1 cellular context compared by ENCODE assay signal in the genomic region with DNA sequence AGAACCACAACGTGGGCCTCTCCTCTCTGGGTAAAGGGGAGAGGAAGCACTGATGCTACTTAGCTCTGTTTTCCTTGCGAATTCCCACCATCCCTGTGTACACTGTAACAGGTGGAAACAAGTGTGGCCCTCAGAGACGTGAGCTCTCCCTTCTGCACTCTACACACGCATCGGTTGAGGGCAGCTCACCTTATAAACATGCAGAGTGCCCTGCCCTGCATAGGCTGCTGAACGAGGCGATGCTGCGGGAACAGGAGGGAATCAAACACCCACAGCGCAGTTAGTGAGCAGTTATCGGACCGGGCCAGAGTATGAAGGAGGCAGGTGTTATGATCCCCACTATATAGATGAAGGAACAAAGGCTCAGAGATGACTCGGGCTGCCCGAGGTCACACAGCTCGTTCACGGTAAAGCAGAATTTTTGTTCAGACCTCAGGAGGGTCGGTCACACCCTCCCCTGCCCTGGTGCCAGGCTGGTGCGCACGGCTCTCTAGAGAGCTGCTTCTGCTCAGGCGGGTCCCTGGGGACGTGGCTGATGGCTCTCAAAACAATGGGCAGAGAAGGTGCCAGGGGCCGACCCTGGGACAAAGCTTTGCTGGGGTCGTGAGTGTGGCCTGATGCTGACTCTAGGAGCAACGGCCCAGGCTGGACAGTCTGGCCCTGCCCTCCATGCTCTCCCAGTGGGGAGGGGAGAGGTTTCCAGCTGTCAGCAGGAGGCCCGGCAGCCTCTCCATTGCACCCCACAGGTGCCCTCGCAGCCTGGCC.
TF ChIP-seq lines count a peak whose summit lies in the region.

No MANE protein-coding gene starts in this region.

TF ChIP-seq in HepG2, 621 proteins besides CTCF, POLR2A, EP300 and RAD21 (continued from another document):
- TF ChIP-seq HNF1B (CRISPR knock-in tag; IDR thresholded peaks at IDR 0.05) (no peak), THAP9 (CRISPR knock-in tag; IDR thresholded peaks at IDR 0.05; ENCODE audit: borderline replicate concordance) (no peak), ZMYM4 (CRISPR knock-in tag; IDR thresholded peaks at IDR 0.05) (no peak), RNF219 (CRISPR knock-in tag; IDR thresholded peaks at IDR 0.05) (no peak), RFXANK (CRISPR knock-in tag; IDR thresholded peaks at IDR 0.05) (no peak), ZNF572 (CRISPR knock-in tag; IDR thresholded peaks at IDR 0.05) (no peak)
